In the genomic region with DNA sequence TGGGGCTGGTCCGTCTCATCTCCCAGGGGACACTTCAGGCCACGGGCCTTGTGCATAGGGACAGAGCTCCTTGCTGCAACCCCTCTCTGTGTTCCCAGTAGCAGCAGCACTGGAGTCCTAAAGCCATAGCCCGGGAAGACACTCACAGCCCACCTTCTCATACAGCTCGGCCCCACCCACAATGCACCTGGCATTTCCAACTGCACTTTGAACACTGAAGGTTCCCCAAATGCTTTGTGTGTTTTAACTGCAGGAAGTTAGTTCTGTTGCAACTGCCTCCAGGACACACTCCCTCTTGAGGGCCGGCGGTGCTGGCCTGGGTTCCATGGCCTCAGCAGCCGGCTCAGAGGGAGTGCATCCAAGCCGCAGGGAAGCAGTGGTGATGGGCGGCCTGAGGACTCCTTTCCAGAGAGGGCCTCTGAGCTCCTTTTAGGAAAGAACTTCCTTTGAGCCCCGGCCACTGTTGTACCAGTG, we compare ENCODE assay signal across 13 cellular contexts.
"Had no signal": no experiment of that assay in that cellular context is flagged by ENCODE, and none has a peak within 500 bp of the region (broad histone marks: within the 10 kb centered on the region; RNA-seq: fewer than 3 reads in every experiment).

No MANE protein-coding gene starts in this region.

- H3K9me3 ChIP-seq: pancreas had no signal

- H3K4me3 Mint-ChIP-seq: activated CD4-positive, alpha-beta T cell treated with anti-CD3 and anti-CD28 coated beads for 36 hours; activated naive CD4-positive, alpha-beta T cell treated with anti-CD3 and anti-CD28 coated beads, Interleukin-2, amount 50 U/mL, for 24 hours; brain; neural progenitor cell; type B pancreatic cell had no signal

- H3K4me3 ChIP-seq: dorsolateral prefrontal cortex, hepatocyte, neural progenitor cell, pancreas had no signal

- H3K27me3 Mint-ChIP-seq: type B pancreatic cell had no signal

- H3K27ac ChIP-seq: dorsolateral prefrontal cortex, hepatocyte, neural progenitor cell, pancreas, VCaP had no signal

- H3K27me3 ChIP-seq: dorsolateral prefrontal cortex, hepatocyte, neural progenitor cell, pancreas had no signal

- DNase-seq: activated CD4-positive, alpha-beta T cell treated with anti-CD3 and anti-CD28 coated beads for 36 hours; activated CD8-positive, alpha-beta memory T cell treated with anti-CD3 and anti-CD28 coated beads for 24 hours; activated effector memory CD4-positive, alpha-beta T cell treated with Interleukin-2 at 50 U/mL for 16 hours; activated T-cell treated with anti-CD3 and anti-CD28 coated beads, Interleukin-2, amount 50 U/mL, for 1 hour; T1000 had no signal

- H3K4me1 ChIP-seq: neural progenitor cell, pancreas had no signal

- H3K9me3 Mint-ChIP-seq: activated naive CD4-positive, alpha-beta T cell treated with anti-CD3 and anti-CD28 coated beads, Interleukin-2, amount 50 U/mL, for 24 hours; type B pancreatic cell had no signal

- H3K27ac Mint-ChIP-seq: activated CD4-positive, alpha-beta T cell treated with anti-CD3 and anti-CD28 coated beads for 36 hours; activated naive CD4-positive, alpha-beta T cell treated with anti-CD3 and anti-CD28 coated beads, Interleukin-2, amount 50 U/mL, for 24 hours; brain; neural progenitor cell; type B pancreatic cell had no signal

- H3K36me3 Mint-ChIP-seq: activated naive CD4-positive, alpha-beta T cell treated with anti-CD3 and anti-CD28 coated beads, Interleukin-2, amount 50 U/mL, for 24 hours; brain; neural progenitor cell; type B pancreatic cell had no signal

- H3K36me3 ChIP-seq: neural progenitor cell, pancreas had no signal
